In the genomic region with DNA sequence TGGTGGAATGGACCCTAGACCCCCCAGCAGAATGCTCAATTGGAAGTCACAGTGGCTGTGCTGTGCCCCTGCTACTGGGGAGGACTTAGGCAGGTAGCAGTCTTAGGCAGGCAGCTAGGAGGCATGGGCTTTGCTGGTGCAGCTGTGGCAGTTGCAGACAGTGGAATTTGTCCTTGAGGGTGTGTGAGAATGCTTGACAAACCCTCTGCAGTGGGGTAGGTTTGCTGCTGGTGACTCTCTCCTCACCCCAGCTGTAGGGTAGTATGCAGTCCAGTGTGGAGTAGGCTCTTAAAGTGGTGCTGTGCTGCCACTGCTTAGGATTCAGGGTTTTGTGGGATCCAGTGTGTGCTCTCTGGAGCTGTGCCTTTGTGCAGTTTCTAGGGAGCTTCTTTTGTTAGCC, we compare ENCODE assay signal across 1 cellular context.
TF ChIP-seq lines count a peak whose summit lies in the region.

No MANE protein-coding gene starts in this region.

TF ChIP-seq in A549, 52 proteins besides CTCF, POLR2A, EP300 and RAD21 (continued from another document):
- TF ChIP-seq, protein P1, sequence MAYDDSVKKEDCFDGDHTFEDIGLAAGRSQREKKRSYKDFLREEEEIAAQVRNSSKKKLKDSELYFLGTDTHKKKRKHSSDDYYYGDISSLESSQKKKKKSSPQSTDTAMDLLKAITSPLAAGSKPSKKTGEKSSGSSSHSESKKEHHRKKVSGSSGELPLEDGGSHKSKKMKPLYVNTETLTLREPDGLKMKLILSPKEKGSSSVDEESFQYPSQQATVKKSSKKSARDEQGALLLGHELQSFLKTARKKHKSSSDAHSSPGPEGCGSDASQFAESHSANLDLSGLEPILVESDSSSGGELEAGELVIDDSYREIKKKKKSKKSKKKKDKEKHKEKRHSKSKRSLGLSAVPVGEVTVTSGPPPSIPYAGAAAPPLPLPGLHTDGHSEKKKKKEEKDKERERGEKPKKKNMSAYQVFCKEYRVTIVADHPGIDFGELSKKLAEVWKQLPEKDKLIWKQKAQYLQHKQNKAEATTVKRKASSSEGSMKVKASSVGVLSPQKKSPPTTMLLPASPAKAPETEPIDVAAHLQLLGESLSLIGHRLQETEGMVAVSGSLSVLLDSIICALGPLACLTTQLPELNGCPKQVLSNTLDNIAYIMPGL (CRISPR knock-in tag; IDR thresholded peaks at IDR 0.05; ENCODE audit: borderline replicate concordance) = no peak
- no peak for TF ChIP-seq KDM5A (IDR thresholded peaks at IDR 0.05)
- TF ChIP-seq RARB (CRISPR knock-in tag; IDR thresholded peaks at IDR 0.05) = no peak
- no peak for TF ChIP-seq GATA3 (IDR thresholded peaks at IDR 0.05; ENCODE audit: borderline replicate concordance)
- TF ChIP-seq, protein P2, sequence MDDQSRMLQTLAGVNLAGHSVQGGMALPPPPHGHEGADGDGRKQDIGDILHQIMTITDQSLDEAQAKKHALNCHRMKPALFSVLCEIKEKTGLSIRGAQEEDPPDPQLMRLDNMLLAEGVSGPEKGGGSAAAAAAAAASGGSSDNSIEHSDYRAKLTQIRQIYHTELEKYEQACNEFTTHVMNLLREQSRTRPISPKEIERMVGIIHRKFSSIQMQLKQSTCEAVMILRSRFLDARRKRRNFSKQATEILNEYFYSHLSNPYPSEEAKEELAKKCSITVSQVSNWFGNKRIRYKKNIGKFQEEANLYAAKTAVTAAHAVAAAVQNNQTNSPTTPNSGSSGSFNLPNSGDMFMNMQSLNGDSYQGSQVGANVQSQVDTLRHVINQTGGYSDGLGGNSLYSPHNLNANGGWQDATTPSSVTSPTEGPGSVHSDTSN (IDR thresholded peaks at IDR 0.05) = no peak
- no peak for TF ChIP-seq HEYL (CRISPR knock-in tag; IDR thresholded peaks at IDR 0.05)
- TF ChIP-seq NFE2L2 (conservative IDR thresholded peaks at IDR 0.05; ENCODE audit: low read length) = no peak
- no peak for TF ChIP-seq RFX5 (IDR thresholded peaks at IDR 0.05)
- TF ChIP-seq MAZ (IDR thresholded peaks at IDR 0.05; ENCODE audit: borderline replicate concordance, low read depth, low read length) = no peak
- TF ChIP-seq RNF2 (IDR thresholded peaks at IDR 0.05; ENCODE audit: borderline replicate concordance, low read depth) = no peak
- no peak for TF ChIP-seq HOXA7 (CRISPR knock-in tag; IDR thresholded peaks at IDR 0.05)
- no peak for TF ChIP-seq MAFK (IDR thresholded peaks at IDR 0.05; ENCODE audit: partially characterized antibody)
- TF ChIP-seq, protein P3, sequence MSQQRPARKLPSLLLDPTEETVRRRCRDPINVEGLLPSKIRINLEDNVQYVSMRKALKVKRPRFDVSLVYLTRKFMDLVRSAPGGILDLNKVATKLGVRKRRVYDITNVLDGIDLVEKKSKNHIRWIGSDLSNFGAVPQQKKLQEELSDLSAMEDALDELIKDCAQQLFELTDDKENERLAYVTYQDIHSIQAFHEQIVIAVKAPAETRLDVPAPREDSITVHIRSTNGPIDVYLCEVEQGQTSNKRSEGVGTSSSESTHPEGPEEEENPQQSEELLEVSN (IDR thresholded peaks at IDR 0.05; ENCODE audit: borderline replicate concordance, low read depth) = no peak
- TF ChIP-seq, protein P4, sequence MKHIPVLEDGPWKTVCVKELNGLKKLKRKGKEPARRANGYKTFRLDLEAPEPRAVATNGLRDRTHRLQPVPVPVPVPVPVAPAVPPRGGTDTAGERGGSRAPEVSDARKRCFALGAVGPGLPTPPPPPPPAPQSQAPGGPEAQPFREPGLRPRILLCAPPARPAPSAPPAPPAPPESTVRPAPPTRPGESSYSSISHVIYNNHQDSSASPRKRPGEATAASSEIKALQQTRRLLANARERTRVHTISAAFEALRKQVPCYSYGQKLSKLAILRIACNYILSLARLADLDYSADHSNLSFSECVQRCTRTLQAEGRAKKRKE (CRISPR knock-in tag; IDR thresholded peaks at IDR 0.05; ENCODE audit: low read depth) = no peak
- TF ChIP-seq HDAC2 (IDR thresholded peaks at IDR 0.05) = no peak
- no peak for TF ChIP-seq CHD2 (IDR thresholded peaks at IDR 0.05; ENCODE audit: low read length, partially characterized antibody)
TF ChIP-seq in A549: peak in this region for 0.
